16 cellular contexts compared by ENCODE assay signal in the genomic region with DNA sequence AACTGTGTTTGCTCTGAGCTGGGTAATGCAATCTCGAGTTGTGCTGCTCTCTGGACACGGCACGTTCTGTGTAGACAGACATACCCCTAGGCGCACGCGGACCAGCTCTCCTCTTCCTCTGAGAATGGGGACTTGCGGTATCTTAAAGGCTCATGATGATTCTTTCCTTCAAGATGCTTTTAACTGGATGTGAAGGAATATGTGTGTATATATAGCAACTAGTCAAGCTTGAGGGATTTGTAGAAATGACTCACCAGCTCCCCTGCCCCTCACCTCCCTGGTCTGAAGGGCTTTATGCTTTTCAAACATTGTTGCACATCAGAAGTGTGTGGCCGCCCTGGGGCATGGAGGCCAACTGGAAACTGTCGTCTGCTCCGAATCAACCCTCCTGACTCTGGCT.
A peak's percentile ranks its signal among the peaks of the same experiment; 100 is the strongest.
DNase-seq lines count a peak whose midpoint lies in the region; ATAC-seq and TF ChIP-seq lines count a peak whose summit lies in the region.
"Had no signal": no experiment of that assay in that cellular context is flagged by ENCODE, and none has a peak within 500 bp of the region (broad histone marks: within the 10 kb centered on the region; RNA-seq: fewer than 3 reads in every experiment).

No MANE protein-coding gene starts in this region.

- ATAC-seq in WTC11 (no peak), HG02840 (IDR thresholded peaks at IDR 0.05; ENCODE audit: low FRiP score, unreplicated experiment) (no peak)
- ATAC-seq in CD8-positive, alpha-beta T cell = no peak
- ATAC-seq: GM23338 had no signal

- TF ChIP-seq CTCF in WTC11 (IDR thresholded peaks at IDR 0.05) = no peak
- no peak for TF ChIP-seq CTCF in CD8-positive, alpha-beta T cell (IDR thresholded peaks at IDR 0.05)

- no peaks in the 10 kb centered on the region for H3K27me3 ChIP-seq in trophoblast cell (ENCODE audit: insufficient read depth, low read length)
- H3K27me3 ChIP-seq in CD8-positive, alpha-beta T cell (ENCODE audit: insufficient read depth, low read length) = no peaks in the 10 kb centered on the region

- no peak overlapping the region for H3K14ac ChIP-seq in trophoblast cell (ENCODE audit: low read length)

- H3K79me1 ChIP-seq in trophoblast cell (ENCODE audit: low read length) = no peaks in the 10 kb centered on the region

- H3K27ac Mint-ChIP-seq in WTC11 = peak overlapping the region; percentile 41; the same call in 1 of the 2 replicates
- no peak overlapping the region for H3K27ac Mint-ChIP-seq in CD8-positive, alpha-beta T cell
- H3K27ac Mint-ChIP-seq: GM23338, IgD-negative memory B cell, immature natural killer cell, memory B cell had no signal

- H4K91ac ChIP-seq in trophoblast cell (ENCODE audit: low read depth, low read length) = no peak overlapping the region

- no peak overlapping the region for H2BK5ac ChIP-seq in trophoblast cell (ENCODE audit: low read depth, low read length, poor library complexity)

- no peak overlapping the region for H3K4ac ChIP-seq in trophoblast cell (ENCODE audit: low read depth, low read length)

- no peak overlapping the region for H3K4me2 ChIP-seq in trophoblast cell (ENCODE audit: low read length)
- H3K4me2 ChIP-seq: GM23338 had no signal

- H3K36me3 Mint-ChIP-seq in WTC11 = no peaks in the 10 kb centered on the region
- H3K36me3 Mint-ChIP-seq in CD8-positive, alpha-beta T cell = no peaks in the 10 kb centered on the region
- H3K36me3 Mint-ChIP-seq: IgD-negative memory B cell, immature natural killer cell, memory B cell had no signal

- H3K36me3 ChIP-seq in trophoblast cell (ENCODE audit: control insufficient read depth in 1 of 2, insufficient read depth in 2 of 2, low read length in 2 of 2) = peaks cover 94 to 97% of the 10 kb centered on the region in 2 experiments
- no peaks in the 10 kb centered on the region for H3K36me3 ChIP-seq in CD8-positive, alpha-beta T cell (ENCODE audit: insufficient read depth, low read length)

- DNase-seq in EH (ENCODE audit: low read depth) (peak; percentile 93), WTC11 (ENCODE audit: low spot score) (no peak), fibroblast of the conjunctiva (ENCODE audit: low read depth) (peak; percentile 37), trophoblast cell (peak; percentile 2 to 32), NAMALWA (ENCODE audit: low spot score) (no peak), T-helper 1 cell (no peak)
- DNase-seq in CD8-positive, alpha-beta T cell = no peak
- DNase-seq: DMS79 treated with DMSO at 0.1 percent for 48 hours; effector CD8-positive, alpha-beta T cell; immature natural killer cell; NCI-H1092; NK-92 treated with Interleukin-12 subunit alpha and Interleukin-12 subunit beta, amount 100 ng/mL, for 24 hours had no signal

- no peak overlapping the region for H3K27ac ChIP-seq in trophoblast cell (ENCODE audit: low read depth, low read length)
- no peak overlapping the region for H3K27ac ChIP-seq in CD8-positive, alpha-beta T cell (ENCODE audit: low read depth, low read length)

- H3K4me3 Mint-ChIP-seq in WTC11 = no peak overlapping the region
- no peak overlapping the region for H3K4me3 Mint-ChIP-seq in CD8-positive, alpha-beta T cell
- H3K4me3 Mint-ChIP-seq: GM23338, IgD-negative memory B cell, immature natural killer cell, memory B cell had no signal

- no CpG with 5 or more reads among the region's 10 CpGs for WGBS in trophoblast cell (ENCODE audit: extremely low coverage, insufficient coverage, insufficient read length)

- no peak overlapping the region for H3K23ac ChIP-seq in trophoblast cell (ENCODE audit: low read length)

- intact Hi-C loops in CD8-positive, alpha-beta T cell (cut with DNase I, micrococcal nuclease) = no loop called here

- H3K9me3 Mint-ChIP-seq in WTC11 = no peaks in the 10 kb centered on the region
- H3K9me3 Mint-ChIP-seq in CD8-positive, alpha-beta T cell = no peaks in the 10 kb centered on the region
- H3K9me3 Mint-ChIP-seq: GM23338, IgD-negative memory B cell, immature natural killer cell, memory B cell had no signal

- H3K18ac ChIP-seq in trophoblast cell (ENCODE audit: low read length) = no peak overlapping the region

- H4K12ac ChIP-seq in trophoblast cell (ENCODE audit: low read depth, low read length) = no peak overlapping the region

- H2AK5ac ChIP-seq in trophoblast cell (ENCODE audit: low read length) = no peak overlapping the region

- no peak overlapping the region for H4K8ac ChIP-seq in trophoblast cell (ENCODE audit: low read depth, low read length)

- H3K4me1 Mint-ChIP-seq in WTC11 = no peaks in the 10 kb centered on the region; the same call in 1 of the 2 replicates
- no peaks in the 10 kb centered on the region for H3K4me1 Mint-ChIP-seq in CD8-positive, alpha-beta T cell (ENCODE audit: low read depth)
- H3K4me1 Mint-ChIP-seq: GM23338, IgD-negative memory B cell, memory B cell had no signal

- H3K4me3 ChIP-seq in trophoblast cell (ENCODE audit: low read depth, low read length) = no peak overlapping the region
- no peak overlapping the region for H3K4me3 ChIP-seq in CD8-positive, alpha-beta T cell (ENCODE audit: low read depth, low read length)
- H3K4me3 ChIP-seq: GM23338 had no signal

- no peak overlapping the region for H2BK12ac ChIP-seq in trophoblast cell (ENCODE audit: low read length)

- CTCF ChIA-PET in WTC11 (lab: Charles Lee) = interaction anchor here (0.9 to 2.4 kb wide), 2 partner anchors 36 to 207 kb away, joined by 5 to 9 read pairs; no protein-coding TSS in a partner anchor
- CTCF ChIA-PET in CD8-positive, alpha-beta T cell (lab: Charles Lee) = no interaction called here

- H2BK120ac ChIP-seq in trophoblast cell (ENCODE audit: insufficient read depth, low read length, poor library complexity) = no peak overlapping the region

- POLR2A ChIA-PET in WTC11 (lab: Charles Lee) = interaction anchor here (0.6 kb wide), 1 partner anchor 1154 kb away, joined by 3 read pairs; no protein-coding TSS in a partner anchor
- POLR2A ChIA-PET in CD8-positive, alpha-beta T cell (lab: Charles Lee) = no interaction called here

- no peaks in the 10 kb centered on the region for H3K27me3 Mint-ChIP-seq in WTC11 (ENCODE audit: low read depth)
- no peaks in the 10 kb centered on the region for H3K27me3 Mint-ChIP-seq in CD8-positive, alpha-beta T cell (ENCODE audit: low read depth)

- no peaks in the 10 kb centered on the region for H3K79me2 ChIP-seq in trophoblast cell (ENCODE audit: control insufficient read depth, insufficient read depth, low read length, poor library complexity)

- no peak overlapping the region for H3K9ac ChIP-seq in trophoblast cell (ENCODE audit: low read length)

- peaks cover 0 to 4% of the 10 kb centered on the region in 2 experiments for H3K4me1 ChIP-seq in trophoblast cell (ENCODE audit: control insufficient read depth in 1 of 2, insufficient read depth in 2 of 2, low read length in 2 of 2)
- H3K4me1 ChIP-seq in CD8-positive, alpha-beta T cell (ENCODE audit: insufficient read depth, low read length) = no peaks in the 10 kb centered on the region

- H2AFZ ChIP-seq in trophoblast cell (ENCODE audit: insufficient read depth, low read length, poor library complexity) = no peak overlapping the region
- H2AFZ ChIP-seq: GM23338 had no signal

- H3K9me3 ChIP-seq in trophoblast cell (ENCODE audit: insufficient read depth, low read depth, low read length) = peaks cover 5% of the 10 kb centered on the region
- H3K9me3 ChIP-seq in CD8-positive, alpha-beta T cell (ENCODE audit: low read length) = no peaks in the 10 kb centered on the region

TF ChIP-seq in WTC11, 78 proteins besides CTCF, POLR2A, EP300 and RAD21:
- TF ChIP-seq, protein P1, sequence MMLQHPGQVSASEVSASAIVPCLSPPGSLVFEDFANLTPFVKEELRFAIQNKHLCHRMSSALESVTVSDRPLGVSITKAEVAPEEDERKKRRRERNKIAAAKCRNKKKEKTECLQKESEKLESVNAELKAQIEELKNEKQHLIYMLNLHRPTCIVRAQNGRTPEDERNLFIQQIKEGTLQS (CRISPR knock-in tag; conservative IDR thresholded peaks at IDR 0.05) = no peak
- TF ChIP-seq ATF1 (CRISPR knock-in tag; IDR thresholded peaks at IDR 0.05) (no peak), ZNF416 (CRISPR knock-in tag; IDR thresholded peaks at IDR 0.05) (no peak), RORB (CRISPR knock-in tag; IDR thresholded peaks at IDR 0.05) (no peak), ZNF138 (CRISPR knock-in tag; conservative IDR thresholded peaks at IDR 0.05) (no peak)
TF ChIP-seq in WTC11: peak in this region for 0.

Comparison
In these comparisons a context has a peak if more than half of its experiments do, and no peak if none do; other contexts are left out.
1. DNase-seq: peak in EH (single experiment), fibroblast of the conjunctiva (single experiment) and trophoblast cell (2 of 2); none in WTC11 (single experiment), NAMALWA (single experiment), CD8-positive, alpha-beta T cell (0 of 7) and T-helper 1 cell (0 of 5).